ENCODE assay signal across 18 cellular contexts in genomic region chr10:115857856-115858255, GRCh38.
A peak's percentile ranks its signal among the peaks of the same experiment; 100 is the strongest.
DNase-seq lines count a peak whose midpoint lies in the region; FAIRE-seq and TF ChIP-seq lines count a peak whose summit lies in the region.
"Had no signal": no experiment of that assay in that cellular context is flagged by ENCODE, and none has a peak within 500 bp of the region (broad histone marks: within the 10 kb centered on the region; RNA-seq: fewer than 3 reads in every experiment).

No MANE protein-coding gene starts in this region.

- H3K4me3 ChIP-seq in fibroblast of mammary gland (ENCODE audit: control insufficient read depth, low read depth, low read length) (no peak overlapping the region), HAP-1 (no peak overlapping the region)
- H3K4me3 ChIP-seq: PC-9, thyroid gland had no signal

- H3K4me1 ChIP-seq in HAP-1 = no peaks in the 10 kb centered on the region
- H3K4me1 ChIP-seq: thyroid gland had no signal

- no peak for FAIRE-seq in GM19239 (lab: Jason Lieb, UNC)
- FAIRE-seq: HTR-8/SVneo had no signal

- in situ Hi-C loops in HAP-1 (cut with MboI; ENCODE audit: low sequenced_read_pairs) = no loop called here

- peak; percentile 86 for DNase-seq in GM04503 (ENCODE audit: low read depth)
- DNase-seq in astrocyte of the hippocampus (ENCODE audit: low read depth, low spot score) = peak; percentile 11
- DNase-seq in fibroblast of mammary gland (ENCODE audit: low read depth) = peak; percentile 54
- no peak for DNase-seq in CD1c-positive myeloid dendritic cell (ENCODE audit: extremely low spot score)
- no peak for DNase-seq in iPS-NIHi7 (ENCODE audit: extremely low spot score)
- DNase-seq in GM19239 (ENCODE audit: insufficient read length, low spot score) = no peak
- no peak for DNase-seq in HAP-1 (ENCODE audit: low spot score in 2 of 2)
- DNase-seq: activated CD8-positive, alpha-beta memory T cell treated with anti-CD3 and anti-CD28 coated beads, Interleukin-2, amount 50 U/mL, for 4 hours; DMS79 treated with DMSO at 0.1 percent for 48 hours; left cardiac atrium; NCI-H1694 treated with DMSO at 0.1 percent for 48 hours; NCI-H2171; NCI-H524; PC-9; SHP77; T1000; thyroid gland had no signal

- peaks cover 9% of the 10 kb centered on the region for H3K27me3 ChIP-seq in HAP-1 (ENCODE audit: low read depth)
- H3K27me3 ChIP-seq: thyroid gland had no signal

- H3K9me3 ChIP-seq in HAP-1 = no peaks in the 10 kb centered on the region
- H3K9me3 ChIP-seq: thyroid gland had no signal

- TF ChIP-seq CTCF in fibroblast of mammary gland (conservative IDR thresholded peaks at IDR 0.05; ENCODE audit: control insufficient read depth, insufficient read depth, low read depth, low read length) = no peak

- no peaks in the 10 kb centered on the region for H3K36me3 ChIP-seq in HAP-1 (replicated peaks)
- H3K36me3 ChIP-seq: thyroid gland had no signal

Comparison
In these comparisons a context has a peak if more than half of its experiments do, and no peak if none do; other contexts are left out.
1. DNase-seq: peak in GM04503 (single experiment), astrocyte of the hippocampus (single experiment) and fibroblast of mammary gland (single experiment); none in CD1c-positive myeloid dendritic cell (single experiment), iPS-NIHi7 (single experiment), GM19239 (single experiment) and HAP-1 (0 of 2).